ENCODE assay signal across 14 cellular contexts in the genomic region with DNA sequence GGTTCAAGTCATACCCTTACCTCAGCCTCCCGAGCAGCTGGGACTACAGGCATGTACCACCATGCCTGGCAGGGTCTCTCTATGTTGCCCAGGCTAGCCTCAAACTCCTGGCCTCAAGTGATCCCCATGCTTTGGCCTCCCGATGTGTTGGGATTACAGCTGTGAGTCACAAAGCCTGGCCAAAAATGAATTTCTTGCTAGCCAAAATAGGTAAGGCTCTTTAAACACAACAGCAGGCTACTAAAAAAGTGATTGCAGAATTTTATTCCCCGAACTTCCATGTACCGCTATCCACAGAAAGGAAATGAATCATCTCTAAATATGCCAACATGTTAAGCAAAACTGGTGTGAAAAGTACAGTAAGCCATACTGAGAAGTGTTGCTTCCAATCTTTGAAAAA. TPM values are rescaled to one million over a fixed set of nuclear protein-coding genes. Genes with fewer than 3 reads are reported as not detected.
DNase-seq lines count a peak whose midpoint lies in the region; ATAC-seq and TF ChIP-seq lines count a peak whose summit lies in the region.
"Had no signal": no experiment of that assay in that cellular context is flagged by ENCODE, and none has a peak within 500 bp of the region (broad histone marks: within the 10 kb centered on the region; RNA-seq: fewer than 3 reads in every experiment).

No MANE protein-coding gene starts in this region.

- no peak overlapping the region for H3K4me3 ChIP-seq in fibroblast of villous mesenchyme (ENCODE audit: low read depth, low read length)
- H3K4me3 ChIP-seq: sigmoid colon, transverse colon had no signal

- no peaks in the 10 kb centered on the region; the same call in 1 of the 2 replicates for H3K27me3 Mint-ChIP-seq in HFFc6 (ENCODE audit: insufficient read depth)
- H3K27me3 Mint-ChIP-seq in WTC11 (ENCODE audit: low read depth), result no peaks in the 10 kb centered on the region
- H3K27me3 Mint-ChIP-seq in activated naive CD4-positive, alpha-beta T cell treated with anti-CD3 and anti-CD28 coated beads, Interleukin-2, amount 10 ng/mL, durations not matched to agents 7 days and 5 days, result no peaks in the 10 kb centered on the region
- H3K27me3 Mint-ChIP-seq: activated naive CD8-positive, alpha-beta T cell treated with anti-CD3 and anti-CD28 coated beads, Interleukin-2, amount 50 U/mL, for 24 hours had no signal

- H3K4me1 Mint-ChIP-seq in HFFc6 (ENCODE audit: low read depth), result peaks cover 15% of the 10 kb centered on the region
- H3K4me1 Mint-ChIP-seq in WTC11, result peaks cover 2% of the 10 kb centered on the region; the same call in 1 of the 2 replicates
- H3K4me1 Mint-ChIP-seq in activated naive CD4-positive, alpha-beta T cell treated with anti-CD3 and anti-CD28 coated beads, Interleukin-2, amount 10 ng/mL, durations not matched to agents 7 days and 5 days, result peaks cover 9% of the 10 kb centered on the region
- H3K4me1 Mint-ChIP-seq: activated naive CD8-positive, alpha-beta T cell treated with anti-CD3 and anti-CD28 coated beads, Interleukin-2, amount 50 U/mL, for 24 hours had no signal

- H3K9me3 Mint-ChIP-seq in HFFc6, result no peaks in the 10 kb centered on the region
- no peaks in the 10 kb centered on the region for H3K9me3 Mint-ChIP-seq in WTC11
- no peaks in the 10 kb centered on the region for H3K9me3 Mint-ChIP-seq in activated naive CD4-positive, alpha-beta T cell treated with anti-CD3 and anti-CD28 coated beads, Interleukin-2, amount 10 ng/mL, durations not matched to agents 7 days and 5 days
- H3K9me3 Mint-ChIP-seq: activated naive CD8-positive, alpha-beta T cell treated with anti-CD3 and anti-CD28 coated beads, Interleukin-2, amount 50 U/mL, for 24 hours had no signal

- TF ChIP-seq CTCF in HFFc6 (IDR thresholded peaks at IDR 0.05), result no peak
- TF ChIP-seq CTCF in WTC11 (IDR thresholded peaks at IDR 0.05), result no peak
- no peak for TF ChIP-seq CTCF in fibroblast of villous mesenchyme (IDR thresholded peaks at IDR 0.05; ENCODE audit: insufficient read depth, low read depth, low read length)

- H3K36me3 Mint-ChIP-seq in HFFc6 (ENCODE audit: low read depth) (peaks cover 4% of the 10 kb centered on the region; the same call in 1 of the 2 replicates), WTC11 (peaks cover 38% of the 10 kb centered on the region)
- H3K36me3 Mint-ChIP-seq in activated naive CD4-positive, alpha-beta T cell treated with anti-CD3 and anti-CD28 coated beads, Interleukin-2, amount 10 ng/mL, durations not matched to agents 7 days and 5 days, result peaks cover 19% of the 10 kb centered on the region

- no peak overlapping the region for H3K4me3 Mint-ChIP-seq in HFFc6
- no peak overlapping the region for H3K4me3 Mint-ChIP-seq in WTC11
- H3K4me3 Mint-ChIP-seq in activated naive CD4-positive, alpha-beta T cell treated with anti-CD3 and anti-CD28 coated beads, Interleukin-2, amount 10 ng/mL, durations not matched to agents 7 days and 5 days, result no peak overlapping the region
- H3K4me3 Mint-ChIP-seq: activated naive CD8-positive, alpha-beta T cell treated with anti-CD3 and anti-CD28 coated beads, Interleukin-2, amount 50 U/mL, for 24 hours had no signal

- DNase-seq in A172 (ENCODE audit: low spot score) (peak; percentile 46), HFFc6 (peak; percentile 64), WTC11 (ENCODE audit: low spot score) (no peak), fibroblast of villous mesenchyme (ENCODE audit: low read depth) (peak; percentile 82), DMS53 (lab: John Stamatoyannopoulos, UW) (no peak)
- no peak for DNase-seq in activated naive CD4-positive, alpha-beta T cell treated with anti-CD3 and anti-CD28 coated beads, Interleukin-2, amount 10 ng/mL, durations not matched to agents 7 days and 5 days
- DNase-seq: 8988T; activated naive CD8-positive, alpha-beta T cell treated with anti-CD3 and anti-CD28 coated beads, Interleukin-2, amount 50 U/mL, for 24 hours; DMS79; NCI-H345; sigmoid colon; transverse colon had no signal

- ATAC-seq in WTC11 (no peak), GM18907 (IDR thresholded peaks at IDR 0.05; ENCODE audit: unreplicated experiment) (no peak), GM21619 (IDR thresholded peaks at IDR 0.05; ENCODE audit: unreplicated experiment) (no peak)
- ATAC-seq: activated naive CD8-positive, alpha-beta T cell treated with anti-CD3 and anti-CD28 coated beads, Interleukin-2, amount 50 U/mL, for 24 hours had no signal

- H3K27ac Mint-ChIP-seq in HFFc6 (peak overlapping the region; percentile 65), WTC11 (no peak overlapping the region)
- no peak overlapping the region for H3K27ac Mint-ChIP-seq in activated naive CD4-positive, alpha-beta T cell treated with anti-CD3 and anti-CD28 coated beads, Interleukin-2, amount 10 ng/mL, durations not matched to agents 7 days and 5 days
- H3K27ac Mint-ChIP-seq: activated naive CD8-positive, alpha-beta T cell treated with anti-CD3 and anti-CD28 coated beads, Interleukin-2, amount 50 U/mL, for 24 hours had no signal

- POLR2A ChIA-PET in WTC11 (lab: Charles Lee), result no interaction called here

- CTCF ChIA-PET in WTC11 (lab: Charles Lee), result no interaction called here
- CTCF ChIA-PET in activated naive CD4-positive, alpha-beta T cell treated with anti-CD3 and anti-CD28 coated beads, Interleukin-2, amount 10 ng/mL, durations not matched to agents 7 days and 5 days (lab: Charles Lee), result interaction anchor here (0.7 kb wide), 1 partner anchor 39 kb away, joined by 3 read pairs; no protein-coding TSS in a partner anchor

TF ChIP-seq in WTC11, 78 proteins besides CTCF, POLR2A, EP300 and RAD21:
- TF ChIP-seq ZNF121 (CRISPR knock-in tag; IDR thresholded peaks at IDR 0.05), result peak; percentile 60; the same call in 1 of the 2 replicates
- TF ChIP-seq, protein P1, sequence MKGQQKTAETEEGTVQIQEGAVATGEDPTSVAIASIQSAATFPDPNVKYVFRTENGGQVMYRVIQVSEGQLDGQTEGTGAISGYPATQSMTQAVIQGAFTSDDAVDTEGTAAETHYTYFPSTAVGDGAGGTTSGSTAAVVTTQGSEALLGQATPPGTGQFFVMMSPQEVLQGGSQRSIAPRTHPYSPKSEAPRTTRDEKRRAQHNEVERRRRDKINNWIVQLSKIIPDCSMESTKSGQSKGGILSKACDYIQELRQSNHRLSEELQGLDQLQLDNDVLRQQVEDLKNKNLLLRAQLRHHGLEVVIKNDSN (CRISPR knock-in tag; IDR thresholded peaks at IDR 0.05), result no peak

RNA-seq across cellular contexts. Expression of a gene that starts 50.6 kb away (rescaled TPM):
- total RNA-seq in A172 (2014; rRNA removed; shearing (Covaris generic)), result 13.3 and 14.6 TPM in 2 replicates
- total RNA-seq in HFFc6 (2021; fragmentation: NEBNext Ultra II Directional; extraction: Animal tissue kit (Norgen Biotek cat#: 25700)), result 10 to 100 TPM in 5 of 6 experiments, 1 to 10 TPM in 1; 9.8 to 20.3 (median 17.8) TPM
- total RNA-seq in WTC11 (2021) (64.4 to 76.1 TPM (median 67.3 TPM) in 3 replicates), fibroblast of villous mesenchyme (9.0 and 14.2 TPM in 2 replicates)

RNA-seq across cellular contexts. Expression of a gene that starts 50.7 kb away (rescaled TPM):
- 12.1 and 12.7 TPM in 2 replicates for total RNA-seq in A172 (2014; rRNA removed; shearing (Covaris generic))
- total RNA-seq in HFFc6 (2021; fragmentation: NEBNext Ultra II Directional; extraction: Animal tissue kit (Norgen Biotek cat#: 25700)), result 10 to 100 TPM; 22.1 to 26.2 (median 23.6) TPM
- 20.7 to 21.3 TPM (median 21.2 TPM) in 3 replicates for total RNA-seq in WTC11 (2021)
- 16.1 and 26.8 TPM in 2 replicates for total RNA-seq in fibroblast of villous mesenchyme

Comparison
In these comparisons a context has a peak if more than half of its experiments do, and no peak if none do; other contexts are left out.
1. DNase-seq: peak in A172 (single experiment), HFFc6 (single experiment) and fibroblast of villous mesenchyme (single experiment); none in WTC11 (single experiment), DMS53 (single experiment) and activated naive CD4-positive, alpha-beta T cell treated with anti-CD3 and anti-CD28 coated beads, Interleukin-2, amount 10 ng/mL, durations not matched to agents 7 days and 5 days (single experiment).